In genomic region chr14:101980700-101981099, GRCh38 we compare ENCODE assay signal across 2 cellular contexts.
TF ChIP-seq lines count a peak whose summit lies in the region.

No MANE protein-coding gene starts in this region.

TF ChIP-seq in endothelial cell of umbilical vein, 7 proteins besides CTCF, POLR2A, EP300 and RAD21 (continued from another document):
- TF ChIP-seq FOS (IDR thresholded peaks at IDR 0.05; ENCODE audit: borderline replicate concordance, insufficient read depth, low read length) (peak; percentile 75), JUN (IDR thresholded peaks at IDR 0.05; ENCODE audit: borderline replicate concordance, insufficient read depth, insufficient read length, low read depth) (peak; percentile 54)

TF ChIP-seq in WTC11, 78 proteins besides CTCF, POLR2A, EP300 and RAD21 (continued from another document):
- TF ChIP-seq, protein P1, sequence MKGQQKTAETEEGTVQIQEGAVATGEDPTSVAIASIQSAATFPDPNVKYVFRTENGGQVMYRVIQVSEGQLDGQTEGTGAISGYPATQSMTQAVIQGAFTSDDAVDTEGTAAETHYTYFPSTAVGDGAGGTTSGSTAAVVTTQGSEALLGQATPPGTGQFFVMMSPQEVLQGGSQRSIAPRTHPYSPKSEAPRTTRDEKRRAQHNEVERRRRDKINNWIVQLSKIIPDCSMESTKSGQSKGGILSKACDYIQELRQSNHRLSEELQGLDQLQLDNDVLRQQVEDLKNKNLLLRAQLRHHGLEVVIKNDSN (CRISPR knock-in tag; IDR thresholded peaks at IDR 0.05) = no peak
- TF ChIP-seq ZNF396 (CRISPR knock-in tag; IDR thresholded peaks at IDR 0.05; ENCODE audit: borderline replicate concordance) = no peak
- TF ChIP-seq, protein P2, sequence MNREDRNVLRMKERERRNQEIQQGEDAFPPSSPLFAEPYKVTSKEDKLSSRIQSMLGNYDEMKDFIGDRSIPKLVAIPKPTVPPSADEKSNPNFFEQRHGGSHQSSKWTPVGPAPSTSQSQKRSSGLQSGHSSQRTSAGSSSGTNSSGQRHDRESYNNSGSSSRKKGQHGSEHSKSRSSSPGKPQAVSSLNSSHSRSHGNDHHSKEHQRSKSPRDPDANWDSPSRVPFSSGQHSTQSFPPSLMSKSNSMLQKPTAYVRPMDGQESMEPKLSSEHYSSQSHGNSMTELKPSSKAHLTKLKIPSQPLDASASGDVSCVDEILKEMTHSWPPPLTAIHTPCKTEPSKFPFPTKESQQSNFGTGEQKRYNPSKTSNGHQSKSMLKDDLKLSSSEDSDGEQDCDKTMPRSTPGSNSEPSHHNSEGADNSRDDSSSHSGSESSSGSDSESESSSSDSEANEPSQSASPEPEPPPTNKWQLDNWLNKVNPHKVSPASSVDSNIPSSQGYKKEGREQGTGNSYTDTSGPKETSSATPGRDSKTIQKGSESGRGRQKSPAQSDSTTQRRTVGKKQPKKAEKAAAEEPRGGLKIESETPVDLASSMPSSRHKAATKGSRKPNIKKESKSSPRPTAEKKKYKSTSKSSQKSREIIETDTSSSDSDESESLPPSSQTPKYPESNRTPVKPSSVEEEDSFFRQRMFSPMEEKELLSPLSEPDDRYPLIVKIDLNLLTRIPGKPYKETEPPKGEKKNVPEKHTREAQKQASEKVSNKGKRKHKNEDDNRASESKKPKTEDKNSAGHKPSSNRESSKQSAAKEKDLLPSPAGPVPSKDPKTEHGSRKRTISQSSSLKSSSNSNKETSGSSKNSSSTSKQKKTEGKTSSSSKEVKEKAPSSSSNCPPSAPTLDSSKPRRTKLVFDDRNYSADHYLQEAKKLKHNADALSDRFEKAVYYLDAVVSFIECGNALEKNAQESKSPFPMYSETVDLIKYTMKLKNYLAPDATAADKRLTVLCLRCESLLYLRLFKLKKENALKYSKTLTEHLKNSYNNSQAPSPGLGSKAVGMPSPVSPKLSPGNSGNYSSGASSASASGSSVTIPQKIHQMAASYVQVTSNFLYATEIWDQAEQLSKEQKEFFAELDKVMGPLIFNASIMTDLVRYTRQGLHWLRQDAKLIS (CRISPR knock-in tag; IDR thresholded peaks at IDR 0.05; ENCODE audit: borderline replicate concordance) = no peak
- TF ChIP-seq SMAD4 (CRISPR knock-in tag; IDR thresholded peaks at IDR 0.05) = no peak
